Comparison of ENCODE assay signal across 2 cellular contexts in genomic region chr19:50569023-50569697, GRCh38.
A peak's percentile ranks its signal among the peaks of the same experiment; 100 is the strongest.
TF ChIP-seq lines count a peak whose summit lies in the region.

No MANE protein-coding gene starts in this region.

TF ChIP-seq in H1, 55 proteins besides CTCF, POLR2A, EP300 and RAD21:
- no peak for TF ChIP-seq TEAD4 (IDR thresholded peaks at IDR 0.05; ENCODE audit: low read depth, low read length)
- TF ChIP-seq MAFK (IDR thresholded peaks at IDR 0.05; ENCODE audit: low read depth, low read length), result no peak
- peak; percentile 36; the same call in 1 of the 2 replicates for TF ChIP-seq KDM1A (IDR thresholded peaks at IDR 0.05; ENCODE audit: borderline replicate concordance, low read length)
- 0 out of 2 replicates have a peak, but pooled peaks have one; percentile 1 for TF ChIP-seq RBBP5 (IDR thresholded peaks at IDR 0.05; ENCODE audit: borderline replicate concordance, low read depth, low read length)

TF ChIP-seq in GM12891, 5 proteins besides CTCF, POLR2A, EP300 and RAD21:
- TF ChIP-seq POLR2AphosphoS5 (IDR thresholded peaks at IDR 0.05; ENCODE audit: low read depth, low read length) (no peak), SPI1 (IDR thresholded peaks at IDR 0.05; ENCODE audit: low read depth, low read length) (no peak), POU2F2 (IDR thresholded peaks at IDR 0.05; ENCODE audit: low read depth, low read length) (no peak), PAX5 (IDR thresholded peaks at IDR 0.05; ENCODE audit: insufficient read depth, low read length, severe bottlenecking) (no peak), TAF1 (IDR thresholded peaks at IDR 0.05; ENCODE audit: low read depth, low read length) (no peak)
